8 cellular contexts compared by ENCODE assay signal in genomic region chr6:135094403-135094821, GRCh38. TPM values are rescaled to one million over a fixed set of nuclear protein-coding genes. Genes with fewer than 3 reads are reported as not detected.
DNase-seq lines count a peak whose midpoint lies in the region; ATAC-seq, FAIRE-seq and TF ChIP-seq lines count a peak whose summit lies in the region.

No MANE protein-coding gene starts in this region.

- H3K27ac ChIP-seq in PC-3 (ENCODE audit: low read length): no peak overlapping the region
- H3K27ac ChIP-seq in endothelial cell of umbilical vein (ENCODE audit: insufficient read depth, low read depth, low read length): no peak overlapping the region
- no peak overlapping the region for H3K27ac ChIP-seq in thyroid gland

- intact Hi-C loops in PC-3 (cut with micrococcal nuclease): no loop called here
- intact Hi-C loops in endothelial cell of umbilical vein (cut with micrococcal nuclease): no loop called here
- intact Hi-C loops in thyroid gland (cut with DNase I): no loop called here

- POLR2A ChIA-PET in PC-3 (lab: Charles Lee; ENCODE audit: unreplicated experiment): no interaction called here
- POLR2A ChIA-PET in endothelial cell of umbilical vein (lab: Charles Lee): no interaction called here

- H3K79me2 ChIP-seq in PC-3 (ENCODE audit: low read length) (no peaks in the 10 kb centered on the region), endothelial cell of umbilical vein (ENCODE audit: control insufficient read depth, insufficient read depth, low read length) (no peaks in the 10 kb centered on the region)

- no peaks in the 10 kb centered on the region for H3K9me2 ChIP-seq in PC-3 (replicated peaks; ENCODE audit: low read length)

- TF ChIP-seq CTCF in PC-3 (conservative IDR thresholded peaks at IDR 0.05; ENCODE audit: low read depth, low read length) (no peak), endothelial cell of umbilical vein (IDR thresholded peaks at IDR 0.05; ENCODE audit: extremely low read depth in 1 of 2, insufficient read depth in 1 of 2, low read depth in 1 of 2, low read length in 2 of 2) (no peak), glutamatergic neuron (IDR thresholded peaks at IDR 0.05; ENCODE audit: partially characterized antibody, unreplicated experiment) (no peak), omental fat pad (IDR thresholded peaks at IDR 0.05) (no peak), thyroid gland (IDR thresholded peaks at IDR 0.05) (no peak)

- H3K27me3 ChIP-seq in PC-3 (ENCODE audit: low read length): peaks cover 5% of the 10 kb centered on the region; the same call in 1 of the 2 replicates
- H3K27me3 ChIP-seq in endothelial cell of umbilical vein (ENCODE audit: control insufficient read depth in 2 of 2, insufficient read depth in 2 of 2, low read length in 2 of 2): peaks cover 14 to 36% of the 10 kb centered on the region in 2 experiments
- H3K27me3 ChIP-seq in thyroid gland: no peaks in the 10 kb centered on the region

- H3K27ac Mint-ChIP-seq in glutamatergic neuron (ENCODE audit: unreplicated experiment): no peak overlapping the region

- peaks cover 13% of the 10 kb centered on the region for H3K4me1 ChIP-seq in PC-3 (ENCODE audit: insufficient read depth, low read length)
- H3K4me1 ChIP-seq in endothelial cell of umbilical vein (ENCODE audit: control insufficient read depth, extremely low read depth, insufficient read depth, low read length): no peaks in the 10 kb centered on the region
- peaks cover 11 to 13% of the 10 kb centered on the region in 2 donors for H3K4me1 ChIP-seq in thyroid gland

- no TSS peak for BruUV-seq in PC-3 (replicated peaks; lab: Mats Ljungman, UMichigan)
- no TSS peak for BruUV-seq in endothelial cell of umbilical vein (replicated peaks; lab: Mats Ljungman, UMichigan)

- dilution Hi-C loops in endothelial cell of umbilical vein (cut with MboI; ENCODE audit: extremely low pct_ligation_motif_present, low sequenced_read_pairs): no loop called here

- H3K9me3 Mint-ChIP-seq in glutamatergic neuron (ENCODE audit: unreplicated experiment): no peaks in the 10 kb centered on the region

- peak; percentile 64 for ATAC-seq in HG02588 (IDR thresholded peaks at IDR 0.05; ENCODE audit: unreplicated experiment)
- peak; percentile 76 for ATAC-seq in PC-3
- ATAC-seq in omental fat pad (ENCODE audit: low FRiP score): no peak

- H3K4me3 ChIP-seq in PC-3 (ENCODE audit: low read length) (no peak overlapping the region), endothelial cell of umbilical vein (replicated peaks in 1 of 3; ENCODE audit: insufficient read depth in 1 of 3, low read depth in 1 of 3, low read length in 3 of 3) (no peak overlapping the region), thyroid gland (replicated peaks in 1 of 3) (no peak overlapping the region)

- H3K4me3 Mint-ChIP-seq in glutamatergic neuron (ENCODE audit: unreplicated experiment): no peak overlapping the region

- no peaks in the 10 kb centered on the region for H3F3A ChIP-seq in PC-3 (ENCODE audit: low read length, unreplicated experiment)

- no peaks in the 10 kb centered on the region for H3K36me3 ChIP-seq in PC-3 (ENCODE audit: low read depth, low read length)
- no peaks in the 10 kb centered on the region for H3K36me3 ChIP-seq in endothelial cell of umbilical vein (ENCODE audit: control insufficient read depth in 2 of 2, extremely low read depth in 1 of 2, insufficient read depth in 2 of 2, low read length in 2 of 2)
- H3K36me3 ChIP-seq in thyroid gland: no peaks in the 10 kb centered on the region

- no peaks in the 10 kb centered on the region for H3K27me3 Mint-ChIP-seq in glutamatergic neuron (ENCODE audit: unreplicated experiment)

- no peaks in the 10 kb centered on the region for H3K4me1 Mint-ChIP-seq in glutamatergic neuron (ENCODE audit: low read depth, unreplicated experiment)

- no peaks in the 10 kb centered on the region for H3K9me1 ChIP-seq in endothelial cell of umbilical vein (replicated peaks; ENCODE audit: control insufficient read depth, extremely low read depth, insufficient read depth, low read length)

- peak; percentile 38 for FAIRE-seq in GM18507 (lab: Jason Lieb, UNC)
- no peak for FAIRE-seq in endothelial cell of umbilical vein (lab: Jason Lieb, UNC)

- H4K20me1 ChIP-seq in PC-3 (ENCODE audit: low read length): no peaks in the 10 kb centered on the region
- H4K20me1 ChIP-seq in endothelial cell of umbilical vein (replicated peaks; ENCODE audit: control insufficient read depth, extremely low read depth, insufficient read depth, low read length): no peaks in the 10 kb centered on the region

- H3K9me3 ChIP-seq in PC-3 (ENCODE audit: low read length) (no peaks in the 10 kb centered on the region), endothelial cell of umbilical vein (replicated peaks; ENCODE audit: control insufficient read depth, insufficient read depth, low read length) (no peaks in the 10 kb centered on the region), thyroid gland (no peaks in the 10 kb centered on the region)

- H3K36me3 Mint-ChIP-seq in glutamatergic neuron (ENCODE audit: unreplicated experiment): no peaks in the 10 kb centered on the region

- H3K9ac ChIP-seq in PC-3 (ENCODE audit: low read length): no peak overlapping the region
- no peak overlapping the region for H3K9ac ChIP-seq in endothelial cell of umbilical vein (replicated peaks; ENCODE audit: extremely low read depth, insufficient read depth, low read length)

- TF ChIP-seq POLR2A in endothelial cell of umbilical vein (IDR thresholded peaks at IDR 0.05; ENCODE audit: low read depth, low read length) (no peak), thyroid gland (IDR thresholded peaks at IDR 0.05) (no peak)

- H2AFZ ChIP-seq in PC-3 (ENCODE audit: low read length) (no peak overlapping the region), endothelial cell of umbilical vein (ENCODE audit: low read depth, low read length) (no peak overlapping the region)

- H3K4me2 ChIP-seq in PC-3 (ENCODE audit: low read length) (no peak overlapping the region), endothelial cell of umbilical vein (ENCODE audit: insufficient read depth, low read length) (no peak overlapping the region)

- DNase-seq in GM18507 (ENCODE audit: extremely low spot score, insufficient read length, low read depth): no peak
- DNase-seq in PC-3: peak; percentile 53
- no peak for DNase-seq in endothelial cell of umbilical vein (ENCODE audit: low read depth, low spot score)
- no peak for DNase-seq in glutamatergic neuron
- DNase-seq in omental fat pad (ENCODE audit: low spot score): no peak
- no peak for DNase-seq in C1 segment of cervical spinal cord (lab: John Stamatoyannopoulos, UW)
- no peak for DNase-seq in thyroid gland

- CTCF ChIA-PET in PC-3 (lab: Charles Lee): no interaction called here
- CTCF ChIA-PET in endothelial cell of umbilical vein (lab: Charles Lee): interaction anchor here (1.5 to 2.4 kb wide), 2 partner anchors 8 to 148 kb away, joined by 3 to 8 read pairs; no protein-coding TSS in a partner anchor

- WGBS in thyroid gland, 2 donors: 87 to 88% methylated on average over 1 of the region's 1 CpG

TF ChIP-seq in endothelial cell of umbilical vein, 7 proteins besides CTCF, POLR2A, EP300 and RAD21:
- TF ChIP-seq FOS (IDR thresholded peaks at IDR 0.05; ENCODE audit: borderline replicate concordance, insufficient read depth, low read length) (no peak), JUN (IDR thresholded peaks at IDR 0.05; ENCODE audit: borderline replicate concordance, insufficient read depth, insufficient read length, low read depth) (peak; percentile 13)

RNA-seq across cellular contexts. Expression of gene HBS1L, which starts 39.8 kb away (rescaled TPM):
- total RNA-seq in PC-3 (2014; rRNA removed) (44.9 and 53.2 TPM in 2 replicates), endothelial cell of umbilical vein (74.6 and 77.0 TPM in 2 replicates), glutamatergic neuron (ENCODE audit: unreplicated experiment) (93.4 TPM), omental fat pad (10 to 100 TPM; 39.2 to 54.8 (median 47.0) TPM), thyroid gland (10 to 100 TPM; 52.8 to 87.1 (median 70.7) TPM)
- polyA plus RNA-seq in endothelial cell of umbilical vein: 18.6 and 23.7 TPM in 2 replicates
- 37.7 and 38.3 TPM in 2 replicates for polyA plus RNA-seq in endothelial cell of umbilical vein (2011; cell fraction: cytosol; rRNA removed)
- polyA plus RNA-seq in endothelial cell of umbilical vein (2011; cell fraction: nucleus; rRNA removed): 36.6 and 51.0 TPM in 2 replicates
- polyA plus RNA-seq in endothelial cell of umbilical vein (2012): 42.3 and 67.3 TPM in 2 replicates
- 55.5 and 65.8 TPM in 2 replicates for polyA minus RNA-seq in endothelial cell of umbilical vein
- 21.0 TPM for polyA minus RNA-seq in endothelial cell of umbilical vein (2011; cell fraction: cytosol; rRNA and poly(A)+ RNA removed)
- polyA minus RNA-seq in endothelial cell of umbilical vein (2011; cell fraction: nucleus; rRNA and poly(A)+ RNA removed): 61.7 and 85.3 TPM in 2 replicates
